In genomic region chr13:39433705-39434104, GRCh38 we compare ENCODE assay signal across 26 cellular contexts.
"Had no signal": no experiment of that assay in that cellular context is flagged by ENCODE, and none has a peak within 500 bp of the region (broad histone marks: within the 10 kb centered on the region; RNA-seq: fewer than 3 reads in every experiment).

No MANE protein-coding gene starts in this region.

- H3K27ac ChIP-seq: coronary artery, esophagus muscularis mucosa, prostate gland, sigmoid colon, stomach, thyroid gland, vagina had no signal

- H3K4me3 ChIP-seq: coronary artery, esophagus muscularis mucosa, heart right ventricle, mucosa of descending colon, prostate gland, sigmoid colon, stomach, thyroid gland, vagina had no signal

- H3K4me1 ChIP-seq: prostate gland, sigmoid colon, stomach, thyroid gland, vagina had no signal

- H3K27me3 Mint-ChIP-seq: natural killer cell treated with Interleukin-12 subunit alpha and Interleukin-12 subunit beta and Interleukin-15 and Interleukin-18, amount 100 ng/mL, for 72 hours had no signal

- H3K4me3 Mint-ChIP-seq: mesothelial cell of epicardium; naive B cell; natural killer cell treated with Interleukin-12 subunit alpha and Interleukin-12 subunit beta and Interleukin-15 and Interleukin-18, amount 100 ng/mL, for 72 hours; stimulated activated effector memory CD8-positive, alpha-beta T cell treated with anti-CD3 and anti-CD28 coated beads, Interleukin-12 subunit alpha, Interleukin-12 subunit beta, amount 100 ng/mL, for 72 hours had no signal

- H3K36me3 ChIP-seq: esophagus muscularis mucosa, heart right ventricle, prostate gland, sigmoid colon, stomach, thyroid gland, vagina had no signal

- H3K9me3 Mint-ChIP-seq: stimulated activated effector memory CD8-positive, alpha-beta T cell treated with anti-CD3 and anti-CD28 coated beads, Interleukin-12 subunit alpha, Interleukin-12 subunit beta, amount 100 ng/mL, for 72 hours had no signal

- H3K4me1 Mint-ChIP-seq: mesothelial cell of epicardium; naive B cell; stimulated activated effector memory CD8-positive, alpha-beta T cell treated with anti-CD3 and anti-CD28 coated beads, Interleukin-12 subunit alpha, Interleukin-12 subunit beta, amount 100 ng/mL, for 72 hours had no signal

- DNase-seq: dermis blood vessel endothelial cell; effector memory CD4-positive, alpha-beta T cell; foreskin melanocyte; glutamatergic neuron; heart right ventricle; hippocampal formation; left colon; mesenchymal stem cell; mucosa of descending colon; naive B cell; nucleus accumbens; right cardiac atrium; sigmoid colon; stimulated activated CD4-positive, alpha-beta T cell treated with anti-CD3 and anti-CD28 coated beads, Interleukin-2, amount 100 ng/mL, for 24 hours; stimulated activated CD4-positive, alpha-beta T cell treated with anti-CD3 and anti-CD28 coated beads, Interleukin-4, amount 100 ng/mL, for 24 hours; stimulated activated naive CD4-positive, alpha-beta T cell treated with Interleukin-2 at 50 U/mL for 16 hours; stomach; thyroid gland; trophoblast cell had no signal

- H3K9me3 ChIP-seq: esophagus muscularis mucosa, prostate gland, thyroid gland, vagina had no signal

- H3K27me3 ChIP-seq: esophagus muscularis mucosa, heart right ventricle, sigmoid colon, stomach, thyroid gland, vagina had no signal

- H3K27ac Mint-ChIP-seq: mesothelial cell of epicardium; naive B cell; natural killer cell treated with Interleukin-12 subunit alpha and Interleukin-12 subunit beta and Interleukin-15 and Interleukin-18, amount 100 ng/mL, for 72 hours; stimulated activated effector memory CD8-positive, alpha-beta T cell treated with anti-CD3 and anti-CD28 coated beads, Interleukin-12 subunit alpha, Interleukin-12 subunit beta, amount 100 ng/mL, for 72 hours had no signal

- H3K36me3 Mint-ChIP-seq: naive B cell; natural killer cell treated with Interleukin-12 subunit alpha and Interleukin-12 subunit beta and Interleukin-15 and Interleukin-18, amount 100 ng/mL, for 72 hours; stimulated activated effector memory CD8-positive, alpha-beta T cell treated with anti-CD3 and anti-CD28 coated beads, Interleukin-12 subunit alpha, Interleukin-12 subunit beta, amount 100 ng/mL, for 72 hours had no signal
